In the genomic region with DNA sequence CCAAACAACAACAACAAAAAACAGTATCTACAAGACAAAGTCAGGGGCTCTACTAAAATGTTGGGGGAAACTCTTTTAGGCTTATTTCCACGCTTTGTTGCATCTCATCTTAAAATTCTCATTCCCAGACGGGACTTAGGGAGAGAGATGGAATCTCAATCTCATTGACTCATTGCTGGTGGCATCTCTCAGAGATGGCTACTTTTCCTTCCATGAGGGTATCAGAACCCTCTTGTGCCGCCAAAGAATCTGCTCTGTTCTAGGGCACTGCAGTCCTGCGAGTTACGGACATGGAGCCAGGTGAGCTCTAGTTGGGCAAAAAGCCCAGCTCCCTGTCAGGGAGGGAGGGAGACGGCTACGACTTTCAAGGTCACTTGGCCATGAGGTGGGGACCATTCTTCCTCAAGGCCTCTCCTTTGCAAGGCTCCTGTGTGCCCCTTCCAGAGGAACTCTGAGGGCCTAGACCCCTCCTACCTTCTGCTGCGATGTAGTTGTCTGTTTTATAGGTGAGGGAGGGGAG, we compare ENCODE assay signal across 2 cellular contexts.
TF ChIP-seq lines count a peak whose summit lies in the region.

No MANE protein-coding gene starts in this region.

TF ChIP-seq in GM23338, 12 proteins besides CTCF, POLR2A, EP300 and RAD21 (continues in another document):
- TF ChIP-seq CREB1 (CRISPR knock-in tag; IDR thresholded peaks at IDR 0.05; ENCODE audit: low read depth), result no peak
- no peak for TF ChIP-seq ZNF331 (CRISPR knock-in tag; IDR thresholded peaks at IDR 0.05; ENCODE audit: low read depth)
- no peak for TF ChIP-seq EZH2phosphoT487 (IDR thresholded peaks at IDR 0.05; ENCODE audit: unreplicated experiment)
- TF ChIP-seq ZNF114 (CRISPR knock-in tag; IDR thresholded peaks at IDR 0.05), result no peak
- TF ChIP-seq ZNF462 (CRISPR knock-in tag; IDR thresholded peaks at IDR 0.05), result no peak
- no peak for TF ChIP-seq POLR2AphosphoS5 (IDR thresholded peaks at IDR 0.05; ENCODE audit: low read depth)
- no peak for TF ChIP-seq JUNB (IDR thresholded peaks at IDR 0.05; ENCODE audit: unreplicated experiment)
- TF ChIP-seq NANOG (IDR thresholded peaks at IDR 0.05; ENCODE audit: borderline replicate concordance), result no peak
- no peak for TF ChIP-seq STAT1 (IDR thresholded peaks at IDR 0.05; ENCODE audit: unreplicated experiment)
- TF ChIP-seq REST (IDR thresholded peaks at IDR 0.05; ENCODE audit: unreplicated experiment), result no peak
- TF ChIP-seq EZH2 (IDR thresholded peaks at IDR 0.05; ENCODE audit: low read depth, unreplicated experiment), result no peak

TF ChIP-seq in H1, 55 proteins besides CTCF, POLR2A, EP300 and RAD21:
- TF ChIP-seq TAF7 (optimal IDR thresholded peaks at IDR 0.05; ENCODE audit: borderline replicate concordance, low read depth, low read length), result no peak
- no peak for TF ChIP-seq SP4 (IDR thresholded peaks at IDR 0.05; ENCODE audit: low read length)
- no peak for TF ChIP-seq TCF12 (IDR thresholded peaks at IDR 0.05; ENCODE audit: low read depth, low read length)
- TF ChIP-seq TAF1 (IDR thresholded peaks at IDR 0.05; ENCODE audit: low read depth, low read length), result no peak
TF ChIP-seq in H1: peak in this region for 0.
